Comparison of ENCODE assay signal across 17 cellular contexts in the genomic region with DNA sequence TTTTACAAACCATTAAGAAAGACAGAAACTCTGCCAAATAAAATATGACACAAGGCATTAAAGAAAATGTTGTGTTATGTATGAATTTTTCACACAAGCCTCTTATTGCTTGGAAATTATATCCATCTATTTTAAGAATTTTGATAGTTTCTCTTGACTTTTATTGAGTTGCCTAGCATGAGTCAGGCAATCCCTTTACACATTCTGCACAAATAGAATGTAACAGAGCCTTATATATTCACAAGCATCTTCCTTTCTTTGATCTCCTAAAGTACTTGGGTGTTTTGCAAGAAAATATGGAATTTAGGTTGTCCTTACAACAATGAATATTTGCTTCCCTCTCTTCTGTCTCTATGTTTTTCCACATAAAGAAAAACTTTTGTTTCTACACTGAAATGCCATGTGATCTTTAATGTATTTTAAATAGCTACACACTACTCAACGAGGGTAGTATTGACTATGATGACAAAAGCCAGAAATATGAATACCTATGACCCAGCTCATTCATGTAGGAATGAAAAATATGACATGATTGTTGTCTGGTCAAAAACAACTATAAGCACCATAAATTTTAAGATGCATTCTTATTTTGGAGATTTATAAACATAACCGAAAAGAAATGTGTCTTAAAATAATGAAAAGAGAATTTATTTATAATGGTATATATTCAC.
DNase-seq lines count a peak whose midpoint lies in the region; ATAC-seq, FAIRE-seq and TF ChIP-seq lines count a peak whose summit lies in the region.
"Had no signal": no experiment of that assay in that cellular context is flagged by ENCODE, and none has a peak within 500 bp of the region (broad histone marks: within the 10 kb centered on the region; RNA-seq: fewer than 3 reads in every experiment).

No MANE protein-coding gene starts in this region.

- H4K5ac ChIP-seq in IMR-90 (ENCODE audit: low read depth, low read length): no peak overlapping the region

- H2AK5ac ChIP-seq in IMR-90 (ENCODE audit: low read depth, low read length): no peak overlapping the region

- intact Hi-C loops in IMR-90 (cut with micrococcal nuclease): no loop called here

- FAIRE-seq in G401.6 (lab: Jason Lieb, UNC): peak; percentile 41
- FAIRE-seq: A204.1, H54, HTR-8/SVneo had no signal

- ATAC-seq in IMR-90 (ENCODE audit: low read depth) (peak; percentile 63; the same call in 1 of the 2 replicates), HG03469 (IDR thresholded peaks at IDR 0.05; ENCODE audit: unreplicated experiment) (no peak)

- WGBS in IMR-90 (ENCODE audit: extremely low coverage in 2 of 2, insufficient read length in 1 of 2), 2 experiments: no CpG with 5 or more reads among the region's 2 CpGs

- POLR2A ChIA-PET in IMR-90 (lab: Charles Lee; ENCODE audit: unreplicated experiment): no interaction called here

- no peak for TF ChIP-seq POLR2A in IMR-90 (IDR thresholded peaks at IDR 0.05; ENCODE audit: low read depth, low read length)

- no peak overlapping the region for H3K18ac ChIP-seq in IMR-90 (ENCODE audit: low read depth, low read length)

- H2BK120ac ChIP-seq in IMR-90 (ENCODE audit: low read depth, low read length): no peak overlapping the region

- no TSS peak for BruUV-seq in IMR-90 (replicated peaks; lab: Mats Ljungman, UMichigan)

- H2BK15ac ChIP-seq in IMR-90 (ENCODE audit: low read depth, low read length): no peak overlapping the region

- DNase-seq in IMR-90 (no peak), adipocyte (ENCODE audit: low read depth) (peak; percentile 16), HUDEP-2 (lab: John Stamatoyannopoulos, UW; ENCODE audit: unreplicated experiment in 76 of 76) (no peak), cortex of kidney (lab: John Stamatoyannopoulos, UW) (no peak), NCI-H2029 treated with DMSO at 0.1 percent for 48 hours (lab: John Stamatoyannopoulos, UW) (no peak)
- DNase-seq: BE2C; CD4-positive, alpha-beta memory T cell; DMS79; GF-D8; GM23248; KBM-7 had no signal

- no peaks in the 10 kb centered on the region for H3K79me1 ChIP-seq in IMR-90 (ENCODE audit: low read depth in 1 of 2, low read length in 2 of 2)

- H2AFZ ChIP-seq in IMR-90 (replicated peaks; ENCODE audit: low read length, poor library complexity): no peak overlapping the region
- H2AFZ ChIP-seq: GM23248 had no signal

- no peaks in the 10 kb centered on the region for H3K4me1 ChIP-seq in IMR-90 (ENCODE audit: control insufficient read depth, insufficient read depth, low read length)
- H3K4me1 ChIP-seq in adipocyte (ENCODE audit: control insufficient read depth, insufficient read depth, low read length): no peaks in the 10 kb centered on the region
- H3K4me1 ChIP-seq: BE2C had no signal

- H4K8ac ChIP-seq in IMR-90 (ENCODE audit: low read depth in 2 of 2, low read length in 2 of 2): no peak overlapping the region

- H3K4me3 ChIP-seq in IMR-90 (ENCODE audit: insufficient read depth, low read depth, low read length) (no peak overlapping the region), adipocyte (ENCODE audit: low read length) (no peak overlapping the region)
- H3K4me3 ChIP-seq: GM23248 had no signal

- CTCF ChIA-PET in IMR-90 (lab: Yijun Ruan, JAX): no interaction called here

- dilution Hi-C loops in IMR-90 (cut with HindIII; ENCODE audit: low sequenced_read_pairs, unreplicated experiment): no loop called here

- H3K9ac ChIP-seq in IMR-90 (ENCODE audit: low read depth, low read length) (no peak overlapping the region), adipocyte (ENCODE audit: low read length) (no peak overlapping the region)
- H3K9ac ChIP-seq: GM23248 had no signal

- no peak overlapping the region for H3K4me2 ChIP-seq in IMR-90 (ENCODE audit: low read depth, low read length)

- no peaks in the 10 kb centered on the region for H3K9me1 ChIP-seq in IMR-90 (ENCODE audit: insufficient read depth, low read length)

- no peaks in the 10 kb centered on the region for H3K9me3 ChIP-seq in IMR-90 (ENCODE audit: control insufficient read depth, insufficient read depth, low read length)
- H3K9me3 ChIP-seq in adipocyte (ENCODE audit: control insufficient read depth, low read length): no peaks in the 10 kb centered on the region
- H3K9me3 ChIP-seq: BE2C had no signal

- no peak overlapping the region for H2BK5ac ChIP-seq in IMR-90 (ENCODE audit: low read depth, low read length, poor library complexity, severe bottlenecking)

- no peak overlapping the region for H3K27ac ChIP-seq in IMR-90 (ENCODE audit: insufficient read depth, low read length)
- H3K27ac ChIP-seq: C4-2B, GM23248 had no signal

- no peaks in the 10 kb centered on the region for H3K27me3 ChIP-seq in IMR-90 (ENCODE audit: control insufficient read depth, insufficient read depth, low read length)
- H3K27me3 ChIP-seq in adipocyte (replicated peaks; ENCODE audit: control insufficient read depth, insufficient read depth, low read length): no peaks in the 10 kb centered on the region
- H3K27me3 ChIP-seq: BE2C had no signal

- no peak overlapping the region for H3K4ac ChIP-seq in IMR-90 (ENCODE audit: low read depth, low read length)

- H3K36me3 ChIP-seq in IMR-90 (ENCODE audit: control insufficient read depth, insufficient read depth, low read length) (no peaks in the 10 kb centered on the region), adipocyte (ENCODE audit: control insufficient read depth, insufficient read depth, low read length, severe bottlenecking) (no peaks in the 10 kb centered on the region)
- H3K36me3 ChIP-seq: BE2C had no signal

- H2BK20ac ChIP-seq in IMR-90 (ENCODE audit: low read depth, low read length): no peak overlapping the region

- no peak overlapping the region for H4K91ac ChIP-seq in IMR-90 (ENCODE audit: insufficient read depth, low read depth, low read length)

- H3K56ac ChIP-seq in IMR-90 (ENCODE audit: extremely low read depth, insufficient read depth, low read length): no peak overlapping the region

- no peak overlapping the region for H3K23ac ChIP-seq in IMR-90 (ENCODE audit: low read depth, low read length)

- in situ Hi-C loops in IMR-90 (cut with MboI; ENCODE audit: low sequenced_read_pairs): no loop called here

- no peak for TF ChIP-seq CTCF in IMR-90 (conservative IDR thresholded peaks at IDR 0.05; ENCODE audit: low read depth, low read length)

- H4K20me1 ChIP-seq in IMR-90 (ENCODE audit: insufficient read depth, low read length): no peaks in the 10 kb centered on the region

- TF ChIP-seq RAD21 in IMR-90 (IDR thresholded peaks at IDR 0.05; ENCODE audit: low read length): no peak

- no peak overlapping the region for H3K14ac ChIP-seq in IMR-90 (replicated peaks; ENCODE audit: low read depth, low read length)

- H2AK9ac ChIP-seq in IMR-90 (replicated peaks; ENCODE audit: low read depth, low read length, poor library complexity): no peak overlapping the region

TF ChIP-seq in IMR-90, 13 proteins besides CTCF, POLR2A, EP300 and RAD21:
- TF ChIP-seq, protein P1, sequence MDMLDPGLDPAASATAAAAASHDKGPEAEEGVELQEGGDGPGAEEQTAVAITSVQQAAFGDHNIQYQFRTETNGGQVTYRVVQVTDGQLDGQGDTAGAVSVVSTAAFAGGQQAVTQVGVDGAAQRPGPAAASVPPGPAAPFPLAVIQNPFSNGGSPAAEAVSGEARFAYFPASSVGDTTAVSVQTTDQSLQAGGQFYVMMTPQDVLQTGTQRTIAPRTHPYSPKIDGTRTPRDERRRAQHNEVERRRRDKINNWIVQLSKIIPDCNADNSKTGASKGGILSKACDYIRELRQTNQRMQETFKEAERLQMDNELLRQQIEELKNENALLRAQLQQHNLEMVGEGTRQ (IDR thresholded peaks at IDR 0.05; ENCODE audit: low read depth, low read length): no peak
- no peak for TF ChIP-seq RCOR1 (IDR thresholded peaks at IDR 0.05; ENCODE audit: insufficient replicate concordance, low read length)
- no peak for TF ChIP-seq MXI1 (IDR thresholded peaks at IDR 0.05; ENCODE audit: borderline replicate concordance, low read depth, low read length)
- TF ChIP-seq NFE2L2 (IDR thresholded peaks at IDR 0.05; ENCODE audit: low read depth, low read length): no peak
- TF ChIP-seq, protein P2, sequence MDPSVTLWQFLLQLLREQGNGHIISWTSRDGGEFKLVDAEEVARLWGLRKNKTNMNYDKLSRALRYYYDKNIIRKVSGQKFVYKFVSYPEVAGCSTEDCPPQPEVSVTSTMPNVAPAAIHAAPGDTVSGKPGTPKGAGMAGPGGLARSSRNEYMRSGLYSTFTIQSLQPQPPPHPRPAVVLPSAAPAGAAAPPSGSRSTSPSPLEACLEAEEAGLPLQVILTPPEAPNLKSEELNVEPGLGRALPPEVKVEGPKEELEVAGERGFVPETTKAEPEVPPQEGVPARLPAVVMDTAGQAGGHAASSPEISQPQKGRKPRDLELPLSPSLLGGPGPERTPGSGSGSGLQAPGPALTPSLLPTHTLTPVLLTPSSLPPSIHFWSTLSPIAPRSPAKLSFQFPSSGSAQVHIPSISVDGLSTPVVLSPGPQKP (IDR thresholded peaks at IDR 0.05; ENCODE audit: borderline replicate concordance, low read depth, low read length): no peak
- TF ChIP-seq MAFK (IDR thresholded peaks at IDR 0.05; ENCODE audit: low read depth, low read length): no peak
- TF ChIP-seq FOS (IDR thresholded peaks at IDR 0.05; ENCODE audit: low read depth, low read length): no peak
- TF ChIP-seq BHLHE40 (IDR thresholded peaks at IDR 0.05; ENCODE audit: low read depth, low read length): no peak
- no peak for TF ChIP-seq RFX5 (IDR thresholded peaks at IDR 0.05; ENCODE audit: low read depth, low read length)
- TF ChIP-seq CEBPB (IDR thresholded peaks at IDR 0.05; ENCODE audit: low read depth, low read length): no peak
- no peak for TF ChIP-seq SMC3 (IDR thresholded peaks at IDR 0.05; ENCODE audit: low read depth, low read length)
- no peak for TF ChIP-seq MAZ (IDR thresholded peaks at IDR 0.05; ENCODE audit: borderline replicate concordance, low read depth, low read length)
